Comparison of ENCODE assay signal across 6 cellular contexts in genomic region chr16:88651276-88651988, GRCh38. TPM values are rescaled to one million over a fixed set of nuclear protein-coding genes. Genes with fewer than 3 reads are reported as not detected.
DNase-seq lines count a peak whose midpoint lies in the region; ATAC-seq and TF ChIP-seq lines count a peak whose summit lies in the region.

No MANE protein-coding gene starts in this region.

- intact Hi-C loops in stomach (cut with DNase I; ENCODE audit: low total_unique reads) = no loop called here

- DNase-seq in activated T-cell treated with anti-CD3 and anti-CD28 coated beads, Interleukin-2, amount 50 U/mL, for 1 hour = peak; percentile 58
- DNase-seq in kidney epithelial cell (ENCODE audit: low read depth) = peak; percentile 62
- peak; percentile 63 for DNase-seq in stomach
- no peak for DNase-seq in amygdala (lab: John Stamatoyannopoulos, UW)

- TF ChIP-seq CTCF in kidney epithelial cell (IDR thresholded peaks at IDR 0.05; ENCODE audit: insufficient read depth, low read length, poor library complexity, severe bottlenecking) (no peak), stomach (IDR thresholded peaks at IDR 0.05) (no peak)

- TF ChIP-seq POLR2A in stomach (IDR thresholded peaks at IDR 0.05) = no peak

- H3K27me3 ChIP-seq in kidney epithelial cell (ENCODE audit: control insufficient read depth, insufficient read depth, low read length) (no peaks in the 10 kb centered on the region), stomach (no peaks in the 10 kb centered on the region)

- peak; percentile 72 for ATAC-seq in GM18907 (IDR thresholded peaks at IDR 0.05; ENCODE audit: unreplicated experiment)
- ATAC-seq in HG03469 (IDR thresholded peaks at IDR 0.05; ENCODE audit: unreplicated experiment) = peak; percentile 50

- 36 to 45% (median 43%) methylated on average over 14 to 24 of the region's 24 CpGs for WGBS in stomach, 5 donors

- no peaks in the 10 kb centered on the region for H3K9me3 ChIP-seq in stomach

- H3K4me1 ChIP-seq in stomach = peaks cover 27 to 44% (median 34%) of the 10 kb centered on the region in 4 donors

- TF ChIP-seq EP300 in stomach (IDR thresholded peaks at IDR 0.05) = no peak

- peaks cover 2% of the 10 kb centered on the region for H3K36me3 ChIP-seq in kidney epithelial cell (ENCODE audit: control insufficient read depth, insufficient read depth, low read length)
- peaks cover 6 to 51% (median 42%) of the 10 kb centered on the region in 4 donors for H3K36me3 ChIP-seq in stomach

- H3K27ac ChIP-seq in stomach = peak overlapping the region; percentile 63 to 91 (median 86)

- H3K4me3 ChIP-seq in kidney epithelial cell (ENCODE audit: low read depth, low read length) = peak overlapping the region; percentile 75
- H3K4me3 ChIP-seq in stomach = peak overlapping the region; percentile 56 to 83 (median 74)

RNA-seq across cellular contexts. Expression of gene CYBA, which starts 0.6 kb away (rescaled TPM):
- total RNA-seq in kidney epithelial cell (734 and 1,005 TPM in 2 replicates), stomach (100 to 1,000 TPM in 3 of 5 donors, 10 to 100 TPM in 2; 21.0 to 480 (median 175) TPM)
- polyA plus RNA-seq in stomach = 100 to 1,000 TPM in 2 of 3 donors, 10 to 100 TPM in 1; 57.1 to 165 (median 159) TPM

RNA-seq across cellular contexts. Expression of gene MVD, which starts 11.5 kb away (rescaled TPM):
- total RNA-seq in kidney epithelial cell (102 TPM in 2 replicates), stomach (100 to 1,000 TPM in 1 of 5 donors, 10 to 100 TPM in 3, 1 to 10 TPM in 1; 7.1 to 302 (median 32.6) TPM)
- polyA plus RNA-seq in stomach = 10 to 100 TPM; 56.8 to 73.7 (median 58.8) TPM

RNA-seq across cellular contexts. Expression of gene IL17C, which starts 13.1 kb away (rescaled TPM):
- total RNA-seq in kidney epithelial cell (0.29 and 1.4 TPM in 2 replicates), stomach (under 1 TPM in 1 of 5 donors, not detected in 4; 0.87 TPM)
- 1 to 10 TPM in 1 of 3 donors, not detected in 2; 1.2 TPM for polyA plus RNA-seq in stomach

RNA-seq across cellular contexts. Expression of gene SNAI3, which starts 34.9 kb away (rescaled TPM):
- 0.82 and 1.1 TPM in 2 replicates for total RNA-seq in kidney epithelial cell
- 1 to 10 TPM in 1 of 5 donors, under 1 TPM in 1, not detected in 3; 0.55 to 2.6 TPM for total RNA-seq in stomach
- polyA plus RNA-seq in stomach = 1 to 10 TPM; 1.0 to 4.2 (median 1.5) TPM

RNA-seq across cellular contexts. Expression of gene RNF166, which starts 54.8 kb away (rescaled TPM):
- total RNA-seq in kidney epithelial cell (30.3 and 33.0 TPM in 2 replicates), stomach (10 to 100 TPM in 4 of 5 donors, 1 to 10 TPM in 1; 8.8 to 31.9 (median 14.6) TPM)
- polyA plus RNA-seq in stomach = 10 to 100 TPM; 11.5 to 20.6 (median 13.1) TPM

Comparison
In these comparisons a context has a peak if more than half of its experiments do, and no peak if none do; other contexts are left out.
1. DNase-seq: peak in activated T-cell treated with anti-CD3 and anti-CD28 coated beads, Interleukin-2, amount 50 U/mL, for 1 hour (single experiment), kidney epithelial cell (single experiment) and stomach (single experiment); none in amygdala (0 of 56).